8 cellular contexts compared by ENCODE assay signal in genomic region chr13:61761690-61762089, GRCh38.
"Had no signal": no experiment of that assay in that cellular context is flagged by ENCODE, and none has a peak within 500 bp of the region (broad histone marks: within the 10 kb centered on the region; RNA-seq: fewer than 3 reads in every experiment).

No MANE protein-coding gene starts in this region.

- H3K4me3 ChIP-seq: GM23248, HAP-1 had no signal

- H3K9me3 ChIP-seq: HAP-1 had no signal

- H3K4me1 ChIP-seq: HAP-1 had no signal

- ATAC-seq: HCT116 had no signal

- DNase-seq: GM23248, GOT3, H7, Kasumi-1, KG1 had no signal

- H2AFZ ChIP-seq: GM23248 had no signal

- H3K36me3 ChIP-seq: HAP-1 had no signal

- H3K27ac ChIP-seq: GM23248, HL-60 had no signal

- H3K9ac ChIP-seq: GM23248 had no signal
